ENCODE assay signal across 23 cellular contexts in genomic region chr9:95315108-95315746, GRCh38. TPM values are rescaled to one million over a fixed set of nuclear protein-coding genes. Genes with fewer than 3 reads are reported as not detected.
DNase-seq lines count a peak whose midpoint lies in the region; ATAC-seq and TF ChIP-seq lines count a peak whose summit lies in the region.
"Had no signal": no experiment of that assay in that cellular context is flagged by ENCODE, and none has a peak within 500 bp of the region (broad histone marks: within the 10 kb centered on the region; RNA-seq: fewer than 3 reads in every experiment).

No MANE protein-coding gene starts in this region.

- no peak for ATAC-seq in stimulated activated naive CD8-positive, alpha-beta T cell treated with anti-CD3 and anti-CD28 coated beads, Interleukin-15, amount 100 ng/mL, for 72 hours
- ATAC-seq: activated CD8-positive, alpha-beta memory T cell treated with anti-CD3 and anti-CD28 coated beads, Interleukin-2, amount 10 ng/mL, durations not matched to agents 7 days and 5 days; lower lobe of right lung; pancreas had no signal

- H3K9me3 ChIP-seq in KOPT-K1 (ENCODE audit: insufficient read depth, low read length, poor library complexity, severe bottlenecking) (no peaks in the 10 kb centered on the region), neural progenitor cell (ENCODE audit: low read depth) (no peaks in the 10 kb centered on the region)
- H3K9me3 ChIP-seq: lower lobe of right lung, pancreas, sigmoid colon, upper lobe of left lung had no signal

- peaks cover 29% of the 10 kb centered on the region for H3F3A ChIP-seq in neural progenitor cell (ENCODE audit: low read depth)

- H3K79me2 ChIP-seq in neural progenitor cell (ENCODE audit: low read depth), result peaks cover 53% of the 10 kb centered on the region

- no peak overlapping the region for H2AFZ ChIP-seq in neural progenitor cell (replicated peaks)

- peak overlapping the region; percentile 73 for H3K4me3 ChIP-seq in neural progenitor cell
- H3K4me3 ChIP-seq: lower lobe of right lung, sigmoid colon had no signal

- H3K27me3 ChIP-seq in neural progenitor cell, result no peaks in the 10 kb centered on the region
- H3K27me3 ChIP-seq: pancreas, sigmoid colon, upper lobe of left lung had no signal

- TF ChIP-seq CTCF in VCaP (conservative IDR thresholded peaks at IDR 0.05), result no peak
- TF ChIP-seq CTCF in neural progenitor cell (IDR thresholded peaks at IDR 0.05), result no peak

- H3K9me3 Mint-ChIP-seq in neural progenitor cell, result no peaks in the 10 kb centered on the region
- no peaks in the 10 kb centered on the region for H3K9me3 Mint-ChIP-seq in stimulated activated naive CD8-positive, alpha-beta T cell treated with anti-CD3 and anti-CD28 coated beads, Interleukin-15, amount 100 ng/mL, for 72 hours
- H3K9me3 Mint-ChIP-seq: activated T-helper 2 cell treated with anti-CD3 and anti-CD28 coated beads, Interferon-gamma antibody, Interleukin-2, Interleukin-4, amounts not matched to agents 10 μg/mL and 5 μg/mL and 100 μg/mL, durations not matched to agents 14 hours and 24 hours and 36 hours; CD4-positive, alpha-beta memory T cell; central memory CD8-positive, alpha-beta T cell; stimulated activated naive CD8-positive, alpha-beta T cell treated with anti-CD3 and anti-CD28 coated beads, Interleukin-15, Interleukin-2, amounts not matched to agents 100 ng/mL and 50 ng/mL, for 24 hours had no signal

- peak overlapping the region; percentile 90 for H3K4me3 Mint-ChIP-seq in neural progenitor cell
- no peak overlapping the region for H3K4me3 Mint-ChIP-seq in stimulated activated naive CD8-positive, alpha-beta T cell treated with anti-CD3 and anti-CD28 coated beads, Interleukin-15, amount 100 ng/mL, for 72 hours

- peaks cover 21% of the 10 kb centered on the region for H3K4me1 ChIP-seq in neural progenitor cell

- H3K4me2 ChIP-seq in neural progenitor cell, result peak overlapping the region; percentile 87

- H3K36me3 Mint-ChIP-seq in neural progenitor cell, result peaks cover 5% of the 10 kb centered on the region

- peaks cover 5% of the 10 kb centered on the region for H3K27me3 Mint-ChIP-seq in neural progenitor cell (ENCODE audit: insufficient read depth, low read depth)
- peaks cover 14% of the 10 kb centered on the region for H3K27me3 Mint-ChIP-seq in stimulated activated naive CD8-positive, alpha-beta T cell treated with anti-CD3 and anti-CD28 coated beads, Interleukin-15, amount 100 ng/mL, for 72 hours
- H3K27me3 Mint-ChIP-seq: central memory CD8-positive, alpha-beta T cell had no signal

- H3K4me1 Mint-ChIP-seq in neural progenitor cell, result peaks cover 32% of the 10 kb centered on the region
- H3K4me1 Mint-ChIP-seq in stimulated activated naive CD8-positive, alpha-beta T cell treated with anti-CD3 and anti-CD28 coated beads, Interleukin-15, amount 100 ng/mL, for 72 hours, result peaks cover 35% of the 10 kb centered on the region

- no peaks in the 10 kb centered on the region for H4K20me1 ChIP-seq in neural progenitor cell (ENCODE audit: low read depth)

- H3K9ac ChIP-seq in neural progenitor cell, result no peak overlapping the region

- DNase-seq in NCI-H82 (lab: John Stamatoyannopoulos, UW), result peak; percentile 32
- DNase-seq in NCI-H82 treated with DMSO at 0.1 percent for 48 hours (lab: John Stamatoyannopoulos, UW; ENCODE audit: unreplicated experiment), result no peak
- no peak for DNase-seq in neural progenitor cell (ENCODE audit: low spot score)
- no peak for DNase-seq in activated CD4-positive, alpha-beta T cell treated with anti-CD3 and anti-CD28 coated beads for 4 hours
- DNase-seq in stimulated activated naive CD8-positive, alpha-beta T cell treated with anti-CD3 and anti-CD28 coated beads, Interleukin-15, amount 100 ng/mL, for 72 hours, result no peak
- no peak for DNase-seq in activated gamma-delta T cell (lab: John Stamatoyannopoulos, UW)
- DNase-seq: activated CD4-positive, alpha-beta T cell treated with anti-CD3 and anti-CD28 coated beads for 1 hour; activated CD8-positive, alpha-beta memory T cell treated with anti-CD3 and anti-CD28 coated beads, Interleukin-2, amount 10 ng/mL, durations not matched to agents 7 days and 5 days; CD4-positive, alpha-beta memory T cell; effector CD4-positive, alpha-beta T cell; EL; head of caudate nucleus; lower lobe of right lung; pancreas; sigmoid colon; stimulated activated CD4-positive, alpha-beta T cell treated with anti-CD3 and anti-CD28 coated beads, Interleukin-1b, Interleukin-23, amount 100 ng/mL, for 48 hours; T-helper 9 cell; upper lobe of left lung had no signal

- H3K27ac Mint-ChIP-seq in neural progenitor cell, result no peak overlapping the region
- no peak overlapping the region for H3K27ac Mint-ChIP-seq in stimulated activated naive CD8-positive, alpha-beta T cell treated with anti-CD3 and anti-CD28 coated beads, Interleukin-15, amount 100 ng/mL, for 72 hours
- H3K27ac Mint-ChIP-seq: activated CD8-positive, alpha-beta memory T cell treated with anti-CD3 and anti-CD28 coated beads, Interleukin-2, amount 10 ng/mL, durations not matched to agents 7 days and 5 days; activated T-helper 2 cell treated with anti-CD3 and anti-CD28 coated beads, Interferon-gamma antibody, Interleukin-2, Interleukin-4, amounts not matched to agents 10 μg/mL and 5 μg/mL and 100 μg/mL, durations not matched to agents 14 hours and 24 hours and 36 hours; stimulated activated naive CD8-positive, alpha-beta T cell treated with anti-CD3 and anti-CD28 coated beads, Interleukin-15, Interleukin-2, amounts not matched to agents 100 ng/mL and 50 ng/mL, for 24 hours had no signal

- H3K27ac ChIP-seq in KOPT-K1 (ENCODE audit: low read depth, low read length, poor library complexity, severe bottlenecking) (peak overlapping the region; percentile 98), VCaP (peak overlapping the region; percentile 95; the same call in 1 of the 2 replicates), neural progenitor cell (no peak overlapping the region)
- H3K27ac ChIP-seq: lower lobe of right lung, pancreas had no signal

- no peaks in the 10 kb centered on the region for H3K36me3 ChIP-seq in KOPT-K1 (ENCODE audit: insufficient read depth, low read length)
- no peaks in the 10 kb centered on the region for H3K36me3 ChIP-seq in neural progenitor cell
- H3K36me3 ChIP-seq: lower lobe of right lung, pancreas, sigmoid colon, upper lobe of left lung had no signal

RNA-seq across cellular contexts. Expression of gene FANCC, which starts 2.3 kb away (rescaled TPM):
- total RNA-seq in neural progenitor cell (ENCODE audit: low replicate concordance), result 27.0 and 49.6 TPM in 2 replicates
